ENCODE assay signal across 21 cellular contexts in the genomic region with DNA sequence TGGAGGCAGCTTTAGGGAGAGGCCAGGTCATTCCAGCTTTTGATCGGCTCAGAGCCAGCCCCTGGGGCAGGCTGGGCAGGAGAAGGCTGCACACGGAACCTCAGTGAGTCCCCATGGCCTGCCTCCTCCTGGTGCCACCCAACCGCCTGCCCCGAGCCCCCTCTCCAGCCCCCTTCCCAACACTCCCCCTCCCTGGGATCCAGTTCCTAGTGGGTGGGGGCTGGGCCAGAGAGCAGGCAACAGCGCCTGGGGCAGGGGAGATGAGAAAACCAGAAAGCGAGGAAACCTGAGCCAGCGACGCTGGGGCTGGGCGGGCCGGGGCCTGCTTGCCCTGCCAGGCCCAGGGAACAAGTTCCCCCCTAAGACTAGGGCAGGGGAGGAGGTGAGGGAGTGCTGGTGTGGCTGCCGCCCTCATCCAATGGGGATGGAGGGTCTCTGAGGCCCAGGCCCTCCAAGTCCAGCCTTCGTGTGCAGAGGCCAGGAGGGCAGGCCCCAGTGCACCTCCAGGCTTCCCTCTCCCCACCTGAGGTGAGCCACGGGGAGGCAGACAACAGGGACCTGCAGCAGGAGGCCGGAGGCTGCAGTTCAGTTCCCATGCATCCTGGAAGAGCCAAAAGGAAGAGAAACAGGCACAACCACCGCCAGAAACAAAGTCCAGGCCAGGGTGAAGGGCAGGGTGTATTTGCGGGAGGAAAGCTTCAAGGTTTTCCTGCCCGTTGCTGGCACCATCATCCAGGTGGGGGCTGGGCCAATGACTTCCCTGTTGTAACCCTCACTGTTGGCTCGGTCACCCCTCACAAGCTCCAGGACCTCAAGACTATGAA. TPM values are rescaled to one million over a fixed set of nuclear protein-coding genes. Genes with fewer than 3 reads are reported as not detected.
A peak's percentile ranks its signal among the peaks of the same experiment; 100 is the strongest.
DNase-seq lines count a peak whose midpoint lies in the region; ATAC-seq, FAIRE-seq and TF ChIP-seq lines count a peak whose summit lies in the region.
"Had no signal": no experiment of that assay in that cellular context is flagged by ENCODE, and none has a peak within 500 bp of the region (broad histone marks: within the 10 kb centered on the region; RNA-seq: fewer than 3 reads in every experiment).

No MANE protein-coding gene starts in this region.

- intact Hi-C loops in mucosa of descending colon (cut with DNase I, micrococcal nuclease) (no loop called here), vagina (cut with DNase I) (no loop called here)

- DNase-seq in cardiac muscle cell (ENCODE audit: low read depth in 1 of 2, low spot score in 1 of 2) (peak in 1 of 2 donors; percentile 60), right atrium auricular region (ENCODE audit: low spot score) (no peak), H1 (ENCODE audit: low read depth in 1 of 2, low spot score in 2 of 2) (peak in 1 of 2 experiments; percentile 69), mucosa of descending colon (no peak), vagina (ENCODE audit: extremely low spot score in 2 of 2) (no peak), NOMO-1 treated with DMSO at 0.1 percent for 48 hours (lab: John Stamatoyannopoulos, UW; ENCODE audit: unreplicated experiment) (no peak), hepatic stellate cell (ENCODE audit: low spot score) (no peak), NCI-H774 (lab: John Stamatoyannopoulos, UW) (no peak)
- DNase-seq: activated naive CD8-positive, alpha-beta T cell treated with anti-CD3 and anti-CD28 coated beads for 36 hours; CD4-positive, alpha-beta T cell; left ventricle myocardium inferior; MV-4-11; naive thymus-derived CD8-positive, alpha-beta T cell; PC-3; stimulated activated CD4-positive, alpha-beta T cell treated with anti-CD3 and anti-CD28 coated beads, Interleukin-4, amount 100 ng/mL, for 24 hours; T-cell; uterus had no signal

- peak; percentile 2 for ATAC-seq in mucosa of descending colon
- ATAC-seq: A549; activated CD4-positive, CD25-positive, alpha-beta regulatory T cell treated with anti-CD3 and anti-CD28 coated beads, Interleukin-2, amount 50 U/mL, for 24 hours; GM12878; naive thymus-derived CD8-positive, alpha-beta T cell; PC-3; sciatic nerve; T-cell had no signal

- H3K79me1 ChIP-seq in H1 (ENCODE audit: low read depth, low read length): no peaks in the 10 kb centered on the region; the same call in 1 of the 2 replicates

- H3K23ac ChIP-seq in H1 (ENCODE audit: insufficient read length): no peak overlapping the region

- POLR2A ChIA-PET in H1 (lab: Charles Lee; ENCODE audit: partially characterized antibody): interaction anchor here (1.2 to 6.1 kb wide), 8 partner anchors 8 to 66 kb away, joined by 3 to 54 read pairs (median 4); no protein-coding TSS in a partner anchor

- peak in 1 of 2 experiments; percentile 3; a peak in 1 of 4 replicates for TF ChIP-seq RAD21 in H1 (IDR thresholded peaks at IDR 0.05 in 1 of 2, conservative IDR thresholded peaks at IDR 0.05 in 1 of 2; ENCODE audit: low read depth in 2 of 2, low read length in 2 of 2)

- 53% methylated on average over 13 of the region's 18 CpGs; no CpG with 5 or more reads in 1 of the 2 experiments for WGBS in H1 (ENCODE audit: extremely low coverage in 1 of 2, insufficient coverage in 1 of 2, insufficient read length in 1 of 2, insufficient replicate concordance in 2 of 2, low coverage in 1 of 2, low lambda C conversion rate in 2 of 2, missing lambda C conversion rate in 1 of 2), 2 experiments

- H2BK12ac ChIP-seq in H1 (ENCODE audit: low read depth, low read length): peak overlapping the region; percentile 91; the same call in 1 of the 2 replicates

- no peak for TF ChIP-seq EP300 in H1 (IDR thresholded peaks at IDR 0.05; ENCODE audit: borderline replicate concordance in 1 of 2, low read depth in 2 of 2, low read length in 2 of 2)

- H3K9me3 ChIP-seq in cardiac muscle cell (ENCODE audit: low read depth): no peaks in the 10 kb centered on the region
- H3K9me3 ChIP-seq in right atrium auricular region: no peaks in the 10 kb centered on the region
- H3K9me3 ChIP-seq in H1 (ENCODE audit: insufficient read depth in 2 of 2, low read depth in 1 of 2, low read length in 1 of 2): no peaks in the 10 kb centered on the region
- no peaks in the 10 kb centered on the region for H3K9me3 ChIP-seq in mucosa of descending colon
- no peaks in the 10 kb centered on the region for H3K9me3 ChIP-seq in vagina
- H3K9me3 ChIP-seq: A549, left ventricle myocardium inferior, uterus had no signal

- H2BK15ac ChIP-seq in H1 (ENCODE audit: low read length): peak overlapping the region; percentile 83; the same call in 1 of the 2 replicates

- peak overlapping the region; percentile 91; the same call in 1 of the 2 replicates for H2BK5ac ChIP-seq in H1 (ENCODE audit: low read depth, low read length)

- H2BK120ac ChIP-seq in H1 (replicated peaks; ENCODE audit: low read depth, low read length): no peak overlapping the region

- no peak overlapping the region for H2AFZ ChIP-seq in H1 (ENCODE audit: low read length)

- H3K36me3 ChIP-seq in cardiac muscle cell (no peaks in the 10 kb centered on the region), right atrium auricular region (no peaks in the 10 kb centered on the region), H1 (ENCODE audit: control insufficient read depth in 2 of 4, insufficient read depth in 4 of 4, low read length in 3 of 4) (no peaks in the 10 kb centered on the region), mucosa of descending colon (ENCODE audit: low read depth) (no peaks in the 10 kb centered on the region), vagina (no peaks in the 10 kb centered on the region)
- H3K36me3 ChIP-seq: left ventricle myocardium inferior, uterus had no signal

- H3K9ac ChIP-seq in H1 (replicated peaks in 1 of 4; ENCODE audit: extremely low read depth in 1 of 4, low read depth in 3 of 4, low read length in 3 of 4): no peak overlapping the region

- H3K79me2 ChIP-seq in H1 (ENCODE audit: control insufficient read depth in 1 of 2, insufficient read depth in 2 of 2, low read length in 2 of 2): peaks cover 0 to 6% of the 10 kb centered on the region in 2 experiments; a peak in 1 of 4 replicates

- H3K18ac ChIP-seq in H1 (ENCODE audit: extremely low read depth, low read length): peak overlapping the region; percentile 76

- no peak overlapping the region for H3K56ac ChIP-seq in H1 (replicated peaks; ENCODE audit: insufficient read length, low read depth, low read length)

- H4K91ac ChIP-seq in H1 (replicated peaks; ENCODE audit: insufficient read length, low read length): peak overlapping the region; percentile 5

- peak overlapping the region; percentile 76; the same call in 1 of the 2 replicates for H2AK5ac ChIP-seq in H1 (ENCODE audit: low read depth, low read length)

- no peak overlapping the region for H3K14ac ChIP-seq in H1 (ENCODE audit: insufficient read length)

- peak overlapping the region; percentile 53 for H3K27ac ChIP-seq in cardiac muscle cell
- H3K27ac ChIP-seq in right atrium auricular region: no peak overlapping the region
- no peak overlapping the region for H3K27ac ChIP-seq in H1 (ENCODE audit: low read depth, low read length)
- peak overlapping the region; percentile 68 for H3K27ac ChIP-seq in vagina
- H3K27ac ChIP-seq: A549, left ventricle myocardium inferior, uterus had no signal

- TF ChIP-seq CTCF in cardiac muscle cell (IDR thresholded peaks at IDR 0.05; ENCODE audit: low read depth, low read length): no peak
- TF ChIP-seq CTCF in right atrium auricular region (IDR thresholded peaks at IDR 0.05): no peak
- no peak for TF ChIP-seq CTCF in H1 (IDR thresholded peaks at IDR 0.05; ENCODE audit: control extremely low read depth in 1 of 3, insufficient read depth in 1 of 3, low read depth in 1 of 3, low read length in 3 of 3)
- no peak for TF ChIP-seq CTCF in mucosa of descending colon (IDR thresholded peaks at IDR 0.05)
- no peak for TF ChIP-seq CTCF in vagina (IDR thresholded peaks at IDR 0.05)

- H2BK20ac ChIP-seq in H1 (ENCODE audit: low read length): peak overlapping the region; percentile 75

- H3K4ac ChIP-seq in H1 (replicated peaks; ENCODE audit: insufficient read length, low read depth, low read length): peak overlapping the region; percentile 3

- no peaks in the 10 kb centered on the region for H4K20me1 ChIP-seq in H1 (replicated peaks in 1 of 2; ENCODE audit: control insufficient read depth in 1 of 2, insufficient read depth in 2 of 2, low read length in 2 of 2)

- no peak for FAIRE-seq in H1 (lab: Jason Lieb, UNC)
- FAIRE-seq: A549, GM12878 had no signal

- H3K27me3 ChIP-seq in cardiac muscle cell (no peaks in the 10 kb centered on the region), right atrium auricular region (no peaks in the 10 kb centered on the region), H1 (replicated peaks in 1 of 4; ENCODE audit: control insufficient read depth in 3 of 4, extremely low read depth in 1 of 4, insufficient read depth in 3 of 4, low read length in 3 of 4) (peaks cover 2 to 19% (median 15%) of the 10 kb centered on the region in 4 experiments; a peak in 6 of 7 replicates), vagina (no peaks in the 10 kb centered on the region)
- H3K27me3 ChIP-seq: uterus had no signal

- H3K23me2 ChIP-seq in H1 (ENCODE audit: low read depth, low read length): peaks cover 10% of the 10 kb centered on the region; the same call in 1 of the 2 replicates

- H4K5ac ChIP-seq in H1 (ENCODE audit: insufficient read length, low read depth, low read length): peak overlapping the region; percentile 41

- CTCF ChIA-PET in H1 (lab: Charles Lee; ENCODE audit: partially characterized antibody): interaction anchor here (0.6 to 5.3 kb wide), 18 partner anchors 11 to 1437 kb away, joined by 3 to 54 read pairs (median 5); a partner anchor contains a TSS

- H3K4me2 ChIP-seq in H1 (ENCODE audit: insufficient read depth in 1 of 2, low read depth in 2 of 2, low read length in 2 of 2): peak overlapping the region; percentile 8 to 25; a peak in 2 of 4 replicates
- H3K4me2 ChIP-seq: A549 had no signal

- no peak overlapping the region; the same call in 1 of the 2 replicates for H4K8ac ChIP-seq in H1 (ENCODE audit: extremely low read depth, insufficient read depth, low read length)

- peaks cover 13% of the 10 kb centered on the region for H3K4me1 ChIP-seq in cardiac muscle cell (ENCODE audit: low read depth)
- peaks cover 0 to 13% of the 10 kb centered on the region in 2 donors for H3K4me1 ChIP-seq in right atrium auricular region
- peaks cover 5 to 30% (median 19%) of the 10 kb centered on the region in 4 experiments for H3K4me1 ChIP-seq in H1 (replicated peaks in 1 of 4; ENCODE audit: control insufficient read depth in 3 of 4, insufficient read depth in 4 of 4, low read length in 3 of 4)
- peaks cover 10% of the 10 kb centered on the region for H3K4me1 ChIP-seq in mucosa of descending colon (ENCODE audit: low read depth)
- peaks cover 60% of the 10 kb centered on the region for H3K4me1 ChIP-seq in vagina

- TF ChIP-seq POLR2A in H1 (IDR thresholded peaks at IDR 0.05; ENCODE audit: control extremely low read depth in 1 of 2, low read depth in 2 of 2, low read length in 2 of 2) (no peak), vagina (IDR thresholded peaks at IDR 0.05) (no peak)

- H3K4me3 ChIP-seq in cardiac muscle cell (no peak overlapping the region), right atrium auricular region (no peak overlapping the region), H1 (ENCODE audit: extremely low read depth in 1 of 4, insufficient read depth in 2 of 4, low read depth in 3 of 4, low read length in 4 of 4) (no peak overlapping the region), mucosa of descending colon (no peak overlapping the region), vagina (no peak overlapping the region)
- H3K4me3 ChIP-seq: A549, GM12878, left ventricle myocardium inferior, uterus had no signal

RNA-seq across cellular contexts. Expression of a gene that starts 4.0 kb away (rescaled TPM):
- 21.0 and 27.6 TPM in 2 replicates for total RNA-seq in cardiac muscle cell
- polyA plus RNA-seq in cardiac muscle cell: 20.0 and 21.8 TPM in 2 replicates
- 10 to 100 TPM in 1 of 2 donors, 1 to 10 TPM in 1; 6.3 to 18.7 TPM for total RNA-seq in right atrium auricular region
- total RNA-seq in H1 (2021; fragmentation: NEBNext Ultra II Directional; extraction: Animal tissue kit (Norgen Biotek cat#: 25700)): 37.0 and 39.6 TPM in 2 replicates
- polyA plus RNA-seq in H1 (2011; rRNA removed): 20.3 and 36.0 TPM in 2 replicates
- polyA plus RNA-seq in H1 (2011; cell fraction: cytosol; rRNA removed): 21.2 TPM
- 58.6 TPM for polyA plus RNA-seq in H1 (2011; cell fraction: nucleus; rRNA removed)
- polyA plus RNA-seq in H1 (2012, experiment 1 of 2): 15.9 to 32.4 TPM (median 29.9 TPM) in 4 replicates
- polyA plus RNA-seq in H1 (2012, experiment 2 of 2): 23.9 TPM
- polyA plus RNA-seq in H1 (2013, experiment 1 of 2): 45.3 TPM
- polyA plus RNA-seq in H1 (2013, experiment 2 of 2): 41.8 TPM
- 28.0 and 36.9 TPM in 2 replicates for polyA minus RNA-seq in H1 (2011; rRNA and poly(A)+ RNA removed)
- polyA minus RNA-seq in H1 (2011; cell fraction: cytosol; rRNA and poly(A)+ RNA removed): 35.4 TPM
- polyA minus RNA-seq in H1 (2011; cell fraction: nucleus; rRNA and poly(A)+ RNA removed): 25.2 TPM
- 10 to 100 TPM; 10.7 to 15.3 (median 14.6) TPM for total RNA-seq in mucosa of descending colon
- 78.1 TPM for total RNA-seq in vagina
- total RNA-seq: naive thymus-derived CD8-positive, alpha-beta T cell had no signal
- polyA plus RNA-seq: naive thymus-derived CD8-positive, alpha-beta T cell had no signal

RNA-seq across cellular contexts. Expression of a gene that starts 40.3 kb away (rescaled TPM):
- not detected in 2 replicates for total RNA-seq in cardiac muscle cell
- not detected in 2 replicates for polyA plus RNA-seq in cardiac muscle cell
- not detected for total RNA-seq in right atrium auricular region
- total RNA-seq in H1 (2021; fragmentation: NEBNext Ultra II Directional; extraction: Animal tissue kit (Norgen Biotek cat#: 25700)): not detected in 2 replicates
- 0.08 and 0.20 TPM in 2 replicates for polyA plus RNA-seq in H1 (2011; rRNA removed)
- polyA plus RNA-seq in H1 (2011; cell fraction: cytosol; rRNA removed): 0.10 TPM
- polyA plus RNA-seq in H1 (2011; cell fraction: nucleus; rRNA removed): 0.19 TPM
- polyA plus RNA-seq in H1 (2012, experiment 1 of 2): 0.32 to 0.39 TPM in 2 of 4 replicates, not detected in the others
- polyA plus RNA-seq in H1 (2012, experiment 2 of 2): not detected
- polyA plus RNA-seq in H1 (2013, experiment 1 of 2): 0.12 TPM
- polyA plus RNA-seq in H1 (2013, experiment 2 of 2): 0.18 TPM
- 0.13 and 0.15 TPM in 2 replicates for polyA minus RNA-seq in H1 (2011; rRNA and poly(A)+ RNA removed)
- not detected for polyA minus RNA-seq in H1 (2011; cell fraction: cytosol; rRNA and poly(A)+ RNA removed)
- polyA minus RNA-seq in H1 (2011; cell fraction: nucleus; rRNA and poly(A)+ RNA removed): not detected
- not detected for total RNA-seq in mucosa of descending colon
- total RNA-seq in vagina: not detected
- total RNA-seq: GM12878; left ventricle myocardium inferior; naive thymus-derived CD8-positive, alpha-beta T cell; sciatic nerve; uterus had no signal
- polyA plus RNA-seq: A549; GM12878; naive thymus-derived CD8-positive, alpha-beta T cell had no signal

RNA-seq across cellular contexts. Expression of a gene that starts 54.0 kb away (rescaled TPM):
- total RNA-seq in cardiac muscle cell (9.5 and 14.7 TPM in 2 replicates), right atrium auricular region (1 to 10 TPM; 2.4 to 7.9 TPM), mucosa of descending colon (under 1 TPM in 2 of 3 donors, not detected in 1; 0.29 to 0.32 TPM), vagina (2.0 TPM)
- polyA plus RNA-seq in cardiac muscle cell (13.4 and 18.5 TPM in 2 replicates), H1 (2011; rRNA removed) (3.7 and 4.7 TPM in 2 replicates)
- 0.57 and 1.2 TPM in 2 replicates for total RNA-seq in H1 (2021; fragmentation: NEBNext Ultra II Directional; extraction: Animal tissue kit (Norgen Biotek cat#: 25700))
- 2.0 TPM for polyA plus RNA-seq in H1 (2011; cell fraction: cytosol; rRNA removed)
- polyA plus RNA-seq in H1 (2011; cell fraction: nucleus; rRNA removed): 10.8 TPM
- 0.87 to 1.5 TPM (median 1.1 TPM) in 4 replicates for polyA plus RNA-seq in H1 (2012, experiment 1 of 2)
- 0.85 TPM for polyA plus RNA-seq in H1 (2012, experiment 2 of 2)
- polyA plus RNA-seq in H1 (2013, experiment 1 of 2): 1.2 TPM
- polyA plus RNA-seq in H1 (2013, experiment 2 of 2): 1.0 TPM
- polyA minus RNA-seq in H1 (2011; rRNA and poly(A)+ RNA removed): 1.5 and 2.5 TPM in 2 replicates
- 0.88 TPM for polyA minus RNA-seq in H1 (2011; cell fraction: cytosol; rRNA and poly(A)+ RNA removed)
- 1.9 TPM for polyA minus RNA-seq in H1 (2011; cell fraction: nucleus; rRNA and poly(A)+ RNA removed)
- total RNA-seq: GM12878; naive thymus-derived CD8-positive, alpha-beta T cell had no signal
- polyA plus RNA-seq: naive thymus-derived CD8-positive, alpha-beta T cell had no signal

Comparison
In these comparisons a context has a peak if more than half of its experiments do, and no peak if none do; other contexts are left out.
1. H3K27ac ChIP-seq: peak in cardiac muscle cell (single experiment) and vagina (single experiment); none in right atrium auricular region (0 of 2) and H1 (single experiment).